ENCODE assay signal across 11 cellular contexts in the genomic region with DNA sequence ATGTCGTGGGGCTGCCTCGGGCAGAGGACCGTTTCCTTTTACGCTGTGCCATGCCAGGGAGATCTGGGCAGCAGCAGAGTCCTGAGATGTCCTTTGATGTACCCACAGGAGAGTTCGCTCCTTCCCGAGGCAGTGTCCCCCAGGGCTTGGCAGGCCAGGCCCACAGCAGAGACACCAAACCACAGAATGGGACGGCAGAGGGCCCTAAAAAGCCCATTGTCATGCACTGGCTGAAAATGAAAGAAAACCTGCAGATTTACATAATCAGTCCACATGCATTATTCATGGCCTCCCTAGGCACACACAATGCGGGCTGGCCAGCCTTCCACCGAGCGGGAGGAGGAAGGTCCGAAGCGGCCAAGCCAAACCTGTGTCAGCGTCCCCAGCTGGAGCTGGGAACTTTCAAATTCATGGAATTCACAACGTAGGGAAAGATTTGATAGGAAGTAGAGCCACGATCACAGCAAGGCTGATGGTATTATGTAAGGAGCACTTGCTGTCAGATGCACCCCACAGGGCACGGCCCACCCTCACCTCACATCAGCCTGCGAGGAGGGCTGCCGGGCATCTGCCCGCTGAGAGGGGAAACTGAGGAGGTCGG. TPM values are rescaled to one million over a fixed set of nuclear protein-coding genes. Genes with fewer than 3 reads are reported as not detected.
A peak's percentile ranks its signal among the peaks of the same experiment; 100 is the strongest.
DNase-seq lines count a peak whose midpoint lies in the region; ATAC-seq lines count a peak whose summit lies in the region.
"Had no signal": no experiment of that assay in that cellular context is flagged by ENCODE, and none has a peak within 500 bp of the region (broad histone marks: within the 10 kb centered on the region; RNA-seq: fewer than 3 reads in every experiment).

No MANE protein-coding gene starts in this region.

- H3K27ac Mint-ChIP-seq in T-cell, result no peak overlapping the region
- H3K27ac Mint-ChIP-seq: type B pancreatic cell had no signal

- peaks cover 35% of the 10 kb centered on the region for H3K4me1 ChIP-seq in BLaER1
- peaks cover 34% of the 10 kb centered on the region; the same call in 1 of the 2 replicates for H3K4me1 ChIP-seq in iPS-20b (ENCODE audit: insufficient read depth, low read length)
- H3K4me1 ChIP-seq: colonic mucosa had no signal

- no peaks in the 10 kb centered on the region for H3K9me3 ChIP-seq in BLaER1
- H3K9me3 ChIP-seq in iPS-20b (ENCODE audit: insufficient read depth, low read depth, low read length), result no peaks in the 10 kb centered on the region
- H3K9me3 ChIP-seq: colonic mucosa had no signal

- peak overlapping the region; percentile 84 for H3K4me2 ChIP-seq in BLaER1

- H4K20me1 ChIP-seq in BLaER1, result no peaks in the 10 kb centered on the region

- ATAC-seq in GM21526 (IDR thresholded peaks at IDR 0.05; ENCODE audit: low FRiP score, unreplicated experiment), result peak; percentile 58
- peak in 3 of 4 experiments; percentile 19 to 37 (median 31) for ATAC-seq in T-cell (replicated peaks in 1 of 4)
- ATAC-seq in GM21825 (IDR thresholded peaks at IDR 0.05; ENCODE audit: unreplicated experiment), result no peak
- ATAC-seq in HG02763 (IDR thresholded peaks at IDR 0.05; ENCODE audit: unreplicated experiment), result no peak

- H3K36me3 Mint-ChIP-seq in T-cell, result no peaks in the 10 kb centered on the region
- H3K36me3 Mint-ChIP-seq: type B pancreatic cell had no signal

- H3K27me3 ChIP-seq in BLaER1 (no peaks in the 10 kb centered on the region), iPS-20b (ENCODE audit: insufficient read depth, low read length) (peaks cover 93% of the 10 kb centered on the region)
- H3K27me3 ChIP-seq: colonic mucosa had no signal

- CTCF ChIA-PET in T-cell (lab: Charles Lee), result no interaction called here

- peak overlapping the region; percentile 25 to 51 (median 32) for H3K4me3 Mint-ChIP-seq in T-cell
- H3K4me3 Mint-ChIP-seq: type B pancreatic cell had no signal

- DNase-seq in T-cell (no peak), activated gamma-delta T cell treated with Interleukin-2 at 50 U/mL for 16 hours (no peak)
- no peak for DNase-seq in stimulated activated CD4-positive, alpha-beta T cell treated with anti-CD3 and anti-CD28 coated beads, Interleukin-4, amount 100 ng/mL, for 1 hour
- DNase-seq: colonic mucosa had no signal

- H3K9me3 Mint-ChIP-seq in T-cell, result no peaks in the 10 kb centered on the region
- H3K9me3 Mint-ChIP-seq: type B pancreatic cell had no signal

- H3K4me3 ChIP-seq in BLaER1 (peak overlapping the region; percentile 45), iPS-20b (ENCODE audit: low read length) (peak overlapping the region; percentile 58)
- H3K4me3 ChIP-seq: colonic mucosa had no signal

- H3K9ac ChIP-seq in BLaER1, result peak overlapping the region; percentile 58
- peak overlapping the region; percentile 27; the same call in 1 of the 2 replicates for H3K9ac ChIP-seq in iPS-20b (ENCODE audit: low read depth, low read length)

- peaks cover 16 to 18% of the 10 kb centered on the region in 2 donors for H3K27me3 Mint-ChIP-seq in T-cell

- H3K27ac ChIP-seq in BLaER1, result peak overlapping the region; percentile 28; the same call in 1 of the 2 replicates
- H3K27ac ChIP-seq in iPS-20b (ENCODE audit: low read length), result no peak overlapping the region
- H3K27ac ChIP-seq: colonic mucosa had no signal

- POLR2A ChIA-PET in T-cell (lab: Charles Lee), result interaction anchor here in 1 of 2 donors (0.8 kb wide), 1 partner anchor 27 kb away, joined by 5 read pairs; no protein-coding TSS in a partner anchor

- H3K4me1 Mint-ChIP-seq in T-cell, result peaks cover 10 to 13% (median 13%) of the 10 kb centered on the region in 3 donors

- H3K36me3 ChIP-seq in BLaER1 (no peaks in the 10 kb centered on the region), iPS-20b (ENCODE audit: insufficient read depth, low read depth, low read length) (no peaks in the 10 kb centered on the region)
- H3K36me3 ChIP-seq: colonic mucosa had no signal

RNA-seq across cellular contexts. Expression of a gene that starts 25.3 kb away (rescaled TPM):
- total RNA-seq in T-cell, result 100 to 1,000 TPM in 1 of 5 donors, 10 to 100 TPM in 4; 49.1 to 125 (median 63.6) TPM

RNA-seq across cellular contexts. Expression of a gene that starts 53.8 kb away (rescaled TPM):
- 1 to 10 TPM; 1.0 to 4.0 (median 3.6) TPM for total RNA-seq in T-cell
- total RNA-seq: pulmonary artery endothelial cell had no signal

Comparison
In these comparisons a context has a peak if more than half of its experiments do, and no peak if none do; other contexts are left out.
1. ATAC-seq: peak in GM21526 (single experiment) and T-cell (3 of 4); none in GM21825 (single experiment) and HG02763 (single experiment).